ENCODE assay signal across 18 cellular contexts in genomic region chr9:114849450-114849849, GRCh38. TPM values are rescaled to one million over a fixed set of nuclear protein-coding genes. Genes with fewer than 3 reads are reported as not detected.
A peak's percentile ranks its signal among the peaks of the same experiment; 100 is the strongest.
DNase-seq lines count a peak whose midpoint lies in the region; TF ChIP-seq lines count a peak whose summit lies in the region.
"Had no signal": no experiment of that assay in that cellular context is flagged by ENCODE, and none has a peak within 500 bp of the region (broad histone marks: within the 10 kb centered on the region; RNA-seq: fewer than 3 reads in every experiment).

No MANE protein-coding gene starts in this region.

- H3K9me2 ChIP-seq in GM23248 (ENCODE audit: insufficient read depth), result no peaks in the 10 kb centered on the region

- H3K9me3 ChIP-seq in GM23248 (ENCODE audit: low read depth), result no peaks in the 10 kb centered on the region
- H3K9me3 ChIP-seq in osteoblast (ENCODE audit: low read depth, low read length), result no peaks in the 10 kb centered on the region
- H3K9me3 ChIP-seq: MG63, SJCRH30 had no signal

- H3K9ac ChIP-seq in GM23248, result no peak overlapping the region

- H4K20me1 ChIP-seq in GM23248 (ENCODE audit: insufficient read depth) (no peaks in the 10 kb centered on the region), osteoblast (ENCODE audit: insufficient read depth, low read length) (no peaks in the 10 kb centered on the region)

- H3F3A ChIP-seq in GM23248 (ENCODE audit: insufficient read depth), result peaks cover 28% of the 10 kb centered on the region

- 19 to 20% methylated on average over 2 of the region's 2 CpGs for WGBS in GM23248 (ENCODE audit: low coverage in 1 of 2, low lambda C conversion rate in 2 of 2, missing lambda C conversion rate in 2 of 2), 2 experiments

- H3K79me2 ChIP-seq in GM23248 (ENCODE audit: insufficient read depth) (no peaks in the 10 kb centered on the region), osteoblast (ENCODE audit: insufficient read depth, low read length) (no peaks in the 10 kb centered on the region)

- TF ChIP-seq CTCF in AG09309 (IDR thresholded peaks at IDR 0.05; ENCODE audit: control insufficient read depth, insufficient read depth, low read depth, low read length, missing control alignments) (no peak), osteoblast (IDR thresholded peaks at IDR 0.05; ENCODE audit: extremely low read depth, low read depth, low read length) (no peak)

- H3K4me2 ChIP-seq in GM23248 (ENCODE audit: unreplicated experiment), result peak overlapping the region; percentile 69
- peak overlapping the region; percentile 11 for H3K4me2 ChIP-seq in osteoblast (ENCODE audit: insufficient read depth, low read length)
- H3K4me2 ChIP-seq: PC-9 had no signal

- peaks cover 44% of the 10 kb centered on the region for H3K4me1 ChIP-seq in GM23248 (ENCODE audit: insufficient read depth)
- peaks cover 29% of the 10 kb centered on the region for H3K4me1 ChIP-seq in osteoblast (ENCODE audit: insufficient read depth, low read length)
- H3K4me1 ChIP-seq: SJCRH30 had no signal

- H3K36me3 ChIP-seq in GM23248 (ENCODE audit: low read depth) (no peaks in the 10 kb centered on the region), osteoblast (ENCODE audit: insufficient read depth, low read length) (no peaks in the 10 kb centered on the region)
- H3K36me3 ChIP-seq: MG63, SJCRH30 had no signal

- H3K27ac ChIP-seq in GM23248 (peak overlapping the region; percentile 26), osteoblast (ENCODE audit: low read depth, low read length) (peak overlapping the region; percentile 75)
- H3K27ac ChIP-seq: PC-9, SJCRH30 had no signal

- H3K4me3 ChIP-seq in AG09309 (ENCODE audit: control insufficient read depth, low read depth, low read length) (no peak overlapping the region), GM23248 (no peak overlapping the region), osteoblast (ENCODE audit: insufficient read depth, low read length) (no peak overlapping the region)
- H3K4me3 ChIP-seq: MG63, PC-9, SJCRH30 had no signal

- in situ Hi-C loops in GM23248 (cut with MboI) (no loop called here), KBM-7 (cut with MboI; ENCODE audit: low pct_unique_long_range_greater_than_20kb, low sequenced_read_pairs) (no loop called here)

- 0 out of 2 replicates have a peak overlapping the region, but pooled peaks have one; percentile 5 for H2AFZ ChIP-seq in GM23248
- H2AFZ ChIP-seq in osteoblast (ENCODE audit: low read length), result no peak overlapping the region
- H2AFZ ChIP-seq: PC-9 had no signal

- DNase-seq in AG09309 (ENCODE audit: low read depth) (peak; percentile 11), GM23248 (peak; percentile 39), dedifferentiated amniotic fluid mesenchymal stem cell (ENCODE audit: extremely low spot score) (peak; percentile 25), osteoblast (ENCODE audit: insufficient read length, low spot score, missing footprints) (no peak), KBM-7 (no peak), NCI-H187 treated with DMSO at 0.1 percent for 48 hours (lab: John Stamatoyannopoulos, UW) (no peak)
- DNase-seq in effector CD4-positive, alpha-beta T cell, result no peak
- DNase-seq in stimulated activated CD4-positive, alpha-beta T cell treated with anti-CD3 and anti-CD28 coated beads, Interleukin-4, amount 100 ng/mL, for 1 hour, result no peak
- DNase-seq: ACHN; CD4-positive, alpha-beta memory T cell; DMS79 treated with DMSO at 0.1 percent for 48 hours; GDM1; KG1; MG63; NCI-H1092; NCI-H510A treated with DMSO at 0.1 percent for 48 hours; PC-9; SJCRH30 had no signal

- H3K27me3 ChIP-seq in GM23248 (replicated peaks; ENCODE audit: insufficient read depth) (no peaks in the 10 kb centered on the region), osteoblast (ENCODE audit: insufficient read depth, low read length) (no peaks in the 10 kb centered on the region)
- H3K27me3 ChIP-seq: MG63, SJCRH30 had no signal

RNA-seq across cellular contexts. Expression of gene TNFSF15, which starts 43.6 kb away (rescaled TPM):
- total RNA-seq in GM23248 (2014; rRNA removed; shearing (Covaris generic)), result under 0.01 TPM in 1 of 2 replicates, not detected in the other
- polyA plus RNA-seq in GM23248 (2016; fragmentation: Nextera tagmentation; extraction: Ambion mirVana), result not detected in 2 replicates
- under 0.01 and 0.29 TPM in 2 replicates for total RNA-seq in osteoblast
- polyA plus RNA-seq: CD4-positive, alpha-beta memory T cell had no signal

Comparison
In these comparisons a context has a peak if more than half of its experiments do, and no peak if none do; other contexts are left out.
1. DNase-seq: peak in AG09309 (single experiment), GM23248 (single experiment) and dedifferentiated amniotic fluid mesenchymal stem cell (single experiment); none in osteoblast (single experiment), effector CD4-positive, alpha-beta T cell (single experiment), stimulated activated CD4-positive, alpha-beta T cell treated with anti-CD3 and anti-CD28 coated beads, Interleukin-4, amount 100 ng/mL, for 1 hour (single experiment), KBM-7 (single experiment) and NCI-H187 treated with DMSO at 0.1 percent for 48 hours (single experiment).